8 cellular contexts compared by ENCODE assay signal in genomic region chr6:63635563-63636515, GRCh38. TPM values are rescaled to one million over a fixed set of nuclear protein-coding genes. Genes with fewer than 3 reads are reported as not detected.
DNase-seq lines count a peak whose midpoint lies in the region; ATAC-seq and TF ChIP-seq lines count a peak whose summit lies in the region.

A gene with protein sequence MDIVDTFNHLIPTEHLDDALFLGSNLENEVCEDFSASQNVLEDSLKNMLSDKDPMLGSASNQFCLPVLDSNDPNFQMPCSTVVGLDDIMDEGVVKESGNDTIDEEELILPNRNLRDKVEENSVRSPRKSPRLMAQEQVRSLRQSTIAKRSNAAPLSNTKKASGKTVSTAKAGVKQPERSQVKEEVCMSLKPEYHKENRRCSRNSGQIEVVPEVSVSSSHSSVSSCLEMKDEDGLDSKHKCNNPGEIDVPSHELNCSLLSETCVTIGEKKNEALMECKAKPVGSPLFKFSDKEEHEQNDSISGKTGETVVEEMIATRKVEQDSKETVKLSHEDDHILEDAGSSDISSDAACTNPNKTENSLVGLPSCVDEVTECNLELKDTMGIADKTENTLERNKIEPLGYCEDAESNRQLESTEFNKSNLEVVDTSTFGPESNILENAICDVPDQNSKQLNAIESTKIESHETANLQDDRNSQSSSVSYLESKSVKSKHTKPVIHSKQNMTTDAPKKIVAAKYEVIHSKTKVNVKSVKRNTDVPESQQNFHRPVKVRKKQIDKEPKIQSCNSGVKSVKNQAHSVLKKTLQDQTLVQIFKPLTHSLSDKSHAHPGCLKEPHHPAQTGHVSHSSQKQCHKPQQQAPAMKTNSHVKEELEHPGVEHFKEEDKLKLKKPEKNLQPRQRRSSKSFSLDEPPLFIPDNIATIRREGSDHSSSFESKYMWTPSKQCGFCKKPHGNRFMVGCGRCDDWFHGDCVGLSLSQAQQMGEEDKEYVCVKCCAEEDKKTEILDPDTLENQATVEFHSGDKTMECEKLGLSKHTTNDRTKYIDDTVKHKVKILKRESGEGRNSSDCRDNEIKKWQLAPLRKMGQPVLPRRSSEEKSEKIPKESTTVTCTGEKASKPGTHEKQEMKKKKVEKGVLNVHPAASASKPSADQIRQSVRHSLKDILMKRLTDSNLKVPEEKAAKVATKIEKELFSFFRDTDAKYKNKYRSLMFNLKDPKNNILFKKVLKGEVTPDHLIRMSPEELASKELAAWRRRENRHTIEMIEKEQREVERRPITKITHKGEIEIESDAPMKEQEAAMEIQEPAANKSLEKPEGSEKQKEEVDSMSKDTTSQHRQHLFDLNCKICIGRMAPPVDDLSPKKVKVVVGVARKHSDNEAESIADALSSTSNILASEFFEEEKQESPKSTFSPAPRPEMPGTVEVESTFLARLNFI (N-terminal part only) (plus strand): TSS chr6:63635802. CDS start chr6:63646552, 10,750 bp downstream.

- ATAC-seq in natural killer cell treated with Interleukin-12 subunit alpha and Interleukin-12 subunit beta and Interleukin-15 and Interleukin-18, amount 100 ng/mL, for 72 hours = peak; percentile 95 to 96
- ATAC-seq in stimulated activated naive CD8-positive, alpha-beta T cell treated with anti-CD3 and anti-CD28 coated beads, Interleukin-15, Interleukin-2, amounts not matched to agents 100 U/mL and 50 U/mL, for 24 hours = peak; percentile 93

- peak; percentile 82 for TF ChIP-seq POLR2A in Raji (IDR thresholded peaks at IDR 0.05; ENCODE audit: insufficient read depth, low read depth, low read length)

- H3K4me1 ChIP-seq in ES-I3 (ENCODE audit: insufficient read depth, low read length) = peaks cover 19% of the 10 kb centered on the region; the same call in 1 of the 2 replicates

- H3K36me3 ChIP-seq in ES-I3 (ENCODE audit: insufficient read depth, low read length) (no peaks in the 10 kb centered on the region), H7 (replicated peaks; ENCODE audit: control insufficient read depth, insufficient read depth, low read length) (no peaks in the 10 kb centered on the region)

- no peaks in the 10 kb centered on the region for H3K9me3 ChIP-seq in ES-I3 (ENCODE audit: control insufficient read depth, insufficient read depth, low read length)

- H3K9me3 Mint-ChIP-seq in natural killer cell treated with Interleukin-12 subunit alpha and Interleukin-12 subunit beta and Interleukin-15 and Interleukin-18, amount 100 ng/mL, for 72 hours = no peaks in the 10 kb centered on the region

- peaks cover 4 to 9% of the 10 kb centered on the region in 2 donors for H3K27me3 Mint-ChIP-seq in natural killer cell treated with Interleukin-12 subunit alpha and Interleukin-12 subunit beta and Interleukin-15 and Interleukin-18, amount 100 ng/mL, for 72 hours

- peak within 1 kb of the TSS; percentile 97 for H3K4me3 Mint-ChIP-seq in natural killer cell treated with Interleukin-12 subunit alpha and Interleukin-12 subunit beta and Interleukin-15 and Interleukin-18, amount 100 ng/mL, for 72 hours

- peaks cover 32 to 45% of the 10 kb centered on the region in 2 donors for H3K4me1 Mint-ChIP-seq in natural killer cell treated with Interleukin-12 subunit alpha and Interleukin-12 subunit beta and Interleukin-15 and Interleukin-18, amount 100 ng/mL, for 72 hours (ENCODE audit: low read depth in 2 of 2)

- H3K4me3 ChIP-seq in H7 (ENCODE audit: insufficient read depth, low read depth, low read length) = peak within 1 kb of the TSS; percentile 94

- peak within 1 kb of the TSS; percentile 94 to 97 for H3K27ac Mint-ChIP-seq in natural killer cell treated with Interleukin-12 subunit alpha and Interleukin-12 subunit beta and Interleukin-15 and Interleukin-18, amount 100 ng/mL, for 72 hours

- peaks cover 5% of the 10 kb centered on the region for H3K27me3 ChIP-seq in H7 (ENCODE audit: control insufficient read depth, insufficient read depth, low read length)

- DNase-seq in H7 (peak; percentile 94), M059J (ENCODE audit: low read depth) (peak; percentile 88), fibroblast of peridontal ligament (ENCODE audit: extremely low read depth) (peak; percentile 80)
- peak; percentile 90 for DNase-seq in activated T-helper 9 cell treated with anti-CD3 and anti-CD28 coated beads, Interleukin-2, amount 50 U/mL, for 16 hours (ENCODE audit: low read depth)
- peak; percentile 94 for DNase-seq in natural killer cell treated with Interleukin-12 subunit alpha and Interleukin-12 subunit beta and Interleukin-15 and Interleukin-18, amount 100 ng/mL, for 72 hours (ENCODE audit: low spot score)
- DNase-seq in stimulated activated naive CD8-positive, alpha-beta T cell treated with anti-CD3 and anti-CD28 coated beads, Interleukin-15, Interleukin-2, amounts not matched to agents 100 U/mL and 50 U/mL, for 24 hours = peak; percentile 91

- peak within 1 kb of the TSS; percentile 74 for H3K9ac ChIP-seq in ES-I3 (ENCODE audit: low read depth, low read length)

- H3K36me3 Mint-ChIP-seq in natural killer cell treated with Interleukin-12 subunit alpha and Interleukin-12 subunit beta and Interleukin-15 and Interleukin-18, amount 100 ng/mL, for 72 hours = peaks cover 6% of the 10 kb centered on the region

RNA-seq across cellular contexts. Expression of the gene that starts here (rescaled TPM):
- 35.5 and 54.5 TPM in 2 replicates for total RNA-seq in H7 (2014; rRNA removed; shearing (Covaris generic))
- 29.7 and 41.9 TPM in 2 replicates for total RNA-seq in M059J (2014; rRNA removed; shearing (Covaris generic))
- 10 to 100 TPM; 34.8 to 48.9 TPM for total RNA-seq in natural killer cell treated with Interleukin-12 subunit alpha and Interleukin-12 subunit beta and Interleukin-15 and Interleukin-18, amount 100 ng/mL, for 72 hours

Comparison
In these comparisons a context has a peak if more than half of its experiments do, and no peak if none do; other contexts are left out.
1. Peak in every context shown above with its lines: DNase-seq, ATAC-seq and H3K4me3 ChIP-seq.